2 cellular contexts compared by ENCODE assay signal in the genomic region with DNA sequence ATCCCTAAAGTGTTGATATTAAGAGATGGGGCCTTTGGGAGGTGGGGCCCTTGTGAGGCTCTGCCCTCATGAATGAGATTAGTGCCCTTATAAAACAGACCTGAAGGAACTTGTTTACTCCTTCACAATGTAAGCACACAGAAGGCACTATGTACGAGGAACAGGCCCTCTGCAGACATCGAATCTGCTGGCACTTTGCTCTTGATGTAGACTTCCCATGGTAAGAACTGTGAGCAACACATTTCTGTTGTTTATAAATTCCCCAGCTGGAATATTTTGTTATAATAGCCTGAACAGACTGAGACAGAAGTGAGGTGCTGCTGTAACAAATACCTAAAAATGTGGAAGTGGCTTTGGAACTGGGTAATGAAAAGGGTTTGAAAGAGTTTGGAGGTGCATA.
TF ChIP-seq lines count a peak whose summit lies in the region.

No MANE protein-coding gene starts in this region.

TF ChIP-seq in A549, 52 proteins besides CTCF, POLR2A, EP300 and RAD21:
- TF ChIP-seq MYC (IDR thresholded peaks at IDR 0.05; ENCODE audit: borderline replicate concordance, low read length) (no peak), RCOR1 (IDR thresholded peaks at IDR 0.05; ENCODE audit: low read depth, low read length) (no peak), TP53 (CRISPR knock-in tag; IDR thresholded peaks at IDR 0.05) (no peak), SMC3 (IDR thresholded peaks at IDR 0.05) (no peak), ZSCAN20 (CRISPR knock-in tag; IDR thresholded peaks at IDR 0.05) (no peak), SREBF2 (IDR thresholded peaks at IDR 0.05) (no peak), CHD4 (IDR thresholded peaks at IDR 0.05; ENCODE audit: borderline replicate concordance) (no peak), MAZ (IDR thresholded peaks at IDR 0.05; ENCODE audit: borderline replicate concordance, low read depth, low read length) (no peak), JUNB (IDR thresholded peaks at IDR 0.05) (no peak), BHLHE40 (IDR thresholded peaks at IDR 0.05; ENCODE audit: low read depth, low read length) (no peak)
- TF ChIP-seq, protein P1, sequence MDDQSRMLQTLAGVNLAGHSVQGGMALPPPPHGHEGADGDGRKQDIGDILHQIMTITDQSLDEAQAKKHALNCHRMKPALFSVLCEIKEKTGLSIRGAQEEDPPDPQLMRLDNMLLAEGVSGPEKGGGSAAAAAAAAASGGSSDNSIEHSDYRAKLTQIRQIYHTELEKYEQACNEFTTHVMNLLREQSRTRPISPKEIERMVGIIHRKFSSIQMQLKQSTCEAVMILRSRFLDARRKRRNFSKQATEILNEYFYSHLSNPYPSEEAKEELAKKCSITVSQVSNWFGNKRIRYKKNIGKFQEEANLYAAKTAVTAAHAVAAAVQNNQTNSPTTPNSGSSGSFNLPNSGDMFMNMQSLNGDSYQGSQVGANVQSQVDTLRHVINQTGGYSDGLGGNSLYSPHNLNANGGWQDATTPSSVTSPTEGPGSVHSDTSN (IDR thresholded peaks at IDR 0.05): no peak

TF ChIP-seq in IMR-90, 13 proteins besides CTCF, POLR2A, EP300 and RAD21:
- TF ChIP-seq RFX5 (IDR thresholded peaks at IDR 0.05; ENCODE audit: low read depth, low read length) (no peak), MAZ (IDR thresholded peaks at IDR 0.05; ENCODE audit: borderline replicate concordance, low read depth, low read length) (no peak), SMC3 (IDR thresholded peaks at IDR 0.05; ENCODE audit: low read depth, low read length) (no peak), RCOR1 (IDR thresholded peaks at IDR 0.05; ENCODE audit: insufficient replicate concordance, low read length) (no peak), MAFK (IDR thresholded peaks at IDR 0.05; ENCODE audit: low read depth, low read length) (no peak), NFE2L2 (IDR thresholded peaks at IDR 0.05; ENCODE audit: low read depth, low read length) (no peak), FOS (IDR thresholded peaks at IDR 0.05; ENCODE audit: low read depth, low read length) (no peak), CHD1 (IDR thresholded peaks at IDR 0.05; ENCODE audit: low read depth, low read length) (no peak), CEBPB (IDR thresholded peaks at IDR 0.05; ENCODE audit: low read depth, low read length) (no peak), BHLHE40 (IDR thresholded peaks at IDR 0.05; ENCODE audit: low read depth, low read length) (no peak), MXI1 (IDR thresholded peaks at IDR 0.05; ENCODE audit: borderline replicate concordance, low read depth, low read length) (no peak)
- TF ChIP-seq, protein P2, sequence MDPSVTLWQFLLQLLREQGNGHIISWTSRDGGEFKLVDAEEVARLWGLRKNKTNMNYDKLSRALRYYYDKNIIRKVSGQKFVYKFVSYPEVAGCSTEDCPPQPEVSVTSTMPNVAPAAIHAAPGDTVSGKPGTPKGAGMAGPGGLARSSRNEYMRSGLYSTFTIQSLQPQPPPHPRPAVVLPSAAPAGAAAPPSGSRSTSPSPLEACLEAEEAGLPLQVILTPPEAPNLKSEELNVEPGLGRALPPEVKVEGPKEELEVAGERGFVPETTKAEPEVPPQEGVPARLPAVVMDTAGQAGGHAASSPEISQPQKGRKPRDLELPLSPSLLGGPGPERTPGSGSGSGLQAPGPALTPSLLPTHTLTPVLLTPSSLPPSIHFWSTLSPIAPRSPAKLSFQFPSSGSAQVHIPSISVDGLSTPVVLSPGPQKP (IDR thresholded peaks at IDR 0.05; ENCODE audit: borderline replicate concordance, low read depth, low read length): no peak
- TF ChIP-seq, protein P3, sequence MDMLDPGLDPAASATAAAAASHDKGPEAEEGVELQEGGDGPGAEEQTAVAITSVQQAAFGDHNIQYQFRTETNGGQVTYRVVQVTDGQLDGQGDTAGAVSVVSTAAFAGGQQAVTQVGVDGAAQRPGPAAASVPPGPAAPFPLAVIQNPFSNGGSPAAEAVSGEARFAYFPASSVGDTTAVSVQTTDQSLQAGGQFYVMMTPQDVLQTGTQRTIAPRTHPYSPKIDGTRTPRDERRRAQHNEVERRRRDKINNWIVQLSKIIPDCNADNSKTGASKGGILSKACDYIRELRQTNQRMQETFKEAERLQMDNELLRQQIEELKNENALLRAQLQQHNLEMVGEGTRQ (IDR thresholded peaks at IDR 0.05; ENCODE audit: low read depth, low read length): no peak
TF ChIP-seq in IMR-90: peak in this region for 0.
